Comparison of ENCODE assay signal across 17 cellular contexts in the genomic region with DNA sequence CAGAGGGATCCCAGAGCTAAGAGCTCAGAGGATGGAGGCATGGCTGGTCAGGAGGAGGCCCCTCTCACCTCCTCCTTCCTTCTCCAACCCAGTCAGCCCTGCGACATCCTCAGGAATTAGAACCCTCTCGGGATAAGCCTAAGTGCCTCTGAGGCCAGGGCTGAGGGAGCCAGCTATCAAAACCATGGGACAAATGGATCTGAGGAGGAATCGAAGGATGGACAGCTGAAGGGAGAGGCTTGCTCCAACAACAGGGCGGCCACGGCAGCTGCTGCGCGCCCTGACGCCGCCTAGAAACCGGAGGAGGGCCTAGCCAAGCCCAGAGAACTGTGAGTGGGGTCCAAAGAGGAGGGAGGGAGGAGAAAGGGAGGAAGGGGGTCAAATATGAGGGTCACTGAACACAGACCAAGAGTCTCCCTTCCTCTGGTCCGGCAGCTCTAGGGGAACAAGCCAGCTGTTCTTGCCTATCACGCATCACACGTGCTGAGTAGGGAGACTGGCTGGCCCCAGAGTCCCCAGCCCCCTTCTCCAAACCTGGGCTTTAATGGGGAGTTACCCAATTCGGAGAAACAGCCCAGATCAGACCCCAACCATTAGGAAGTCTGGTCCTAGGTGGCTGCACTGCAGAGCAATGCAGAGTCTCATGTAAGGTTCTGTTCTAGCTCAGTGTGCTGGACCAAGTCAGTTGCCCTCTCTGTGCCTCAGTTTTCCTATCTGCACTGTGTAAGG. TPM values are rescaled to one million over a fixed set of nuclear protein-coding genes. Genes with fewer than 3 reads are reported as not detected.
"Had no signal": no experiment of that assay in that cellular context is flagged by ENCODE, and none has a peak within 500 bp of the region (broad histone marks: within the 10 kb centered on the region; RNA-seq: fewer than 3 reads in every experiment).

No MANE protein-coding gene starts in this region.

- H3K4me1 ChIP-seq: gastrocnemius medialis had no signal

- H3K36me3 ChIP-seq: gastrocnemius medialis, right atrium auricular region, suprapubic skin had no signal

- H3K4me3 ChIP-seq: gastrocnemius medialis, right atrium auricular region, suprapubic skin had no signal

- H3K9me3 ChIP-seq: gastrocnemius medialis, right atrium auricular region, suprapubic skin had no signal

- ATAC-seq: activated naive CD8-positive, alpha-beta T cell treated with anti-CD3 and anti-CD28 coated beads, Interleukin-2, amount 50 U/mL, for 24 hours; gastrocnemius medialis; naive thymus-derived CD4-positive, alpha-beta T cell; stimulated activated naive CD8-positive, alpha-beta T cell treated with anti-CD3 and anti-CD28 coated beads, Interleukin-15, Interleukin-2, amounts not matched to agents 100 U/mL and 50 U/mL, for 24 hours had no signal

- DNase-seq: activated CD4-positive, alpha-beta memory T cell treated with anti-CD3 and anti-CD28 coated beads, Interleukin-2, amount 10 ng/mL, durations not matched to agents 7 days and 5 days; activated naive CD4-positive, alpha-beta T cell treated with Interleukin-2 at 50 U/mL for 16 hours; activated naive CD8-positive, alpha-beta T cell treated with anti-CD3 and anti-CD28 coated beads, Interleukin-2, amount 50 U/mL, for 24 hours; activated T-cell treated with anti-CD3 and anti-CD28 coated beads, Interleukin-2, amount 50 U/mL, for 48 hours; gastrocnemius medialis; kidney; naive thymus-derived CD4-positive, alpha-beta T cell; posterior cingulate gyrus; stimulated activated CD4-positive, alpha-beta T cell treated with anti-CD3 and anti-CD28 coated beads, Interleukin-2, amount 100 ng/mL, for 24 hours; stimulated activated naive CD8-positive, alpha-beta T cell treated with anti-CD3 and anti-CD28 coated beads, Interleukin-15, Interleukin-2, amounts not matched to agents 100 U/mL and 50 U/mL, for 24 hours; SW 1271; T-helper 9 cell had no signal

- H3K27ac ChIP-seq: gastrocnemius medialis, right atrium auricular region, suprapubic skin had no signal

RNA-seq across cellular contexts. Expression of a gene that starts 5.9 kb away (rescaled TPM):
- total RNA-seq: activated CD4-positive, alpha-beta memory T cell treated with anti-CD3 and anti-CD28 coated beads, Interleukin-2, amount 10 ng/mL, durations not matched to agents 7 days and 5 days; astrocyte; gastrocnemius medialis; kidney; liver; naive thymus-derived CD4-positive, alpha-beta T cell; right atrium auricular region; suprapubic skin; ureter had no signal

RNA-seq across cellular contexts. Expression of a gene that starts 11.5 kb away (rescaled TPM):
- total RNA-seq: activated CD4-positive, alpha-beta memory T cell treated with anti-CD3 and anti-CD28 coated beads, Interleukin-2, amount 10 ng/mL, durations not matched to agents 7 days and 5 days; astrocyte; gastrocnemius medialis; kidney; liver; naive thymus-derived CD4-positive, alpha-beta T cell; right atrium auricular region; suprapubic skin; ureter had no signal

RNA-seq across cellular contexts. Expression of a gene that starts 12.2 kb away (rescaled TPM):
- total RNA-seq: activated CD4-positive, alpha-beta memory T cell treated with anti-CD3 and anti-CD28 coated beads, Interleukin-2, amount 10 ng/mL, durations not matched to agents 7 days and 5 days; astrocyte; gastrocnemius medialis; kidney; liver; naive thymus-derived CD4-positive, alpha-beta T cell; right atrium auricular region; suprapubic skin; ureter had no signal
